Comparison of ENCODE assay signal across 24 cellular contexts in the genomic region with DNA sequence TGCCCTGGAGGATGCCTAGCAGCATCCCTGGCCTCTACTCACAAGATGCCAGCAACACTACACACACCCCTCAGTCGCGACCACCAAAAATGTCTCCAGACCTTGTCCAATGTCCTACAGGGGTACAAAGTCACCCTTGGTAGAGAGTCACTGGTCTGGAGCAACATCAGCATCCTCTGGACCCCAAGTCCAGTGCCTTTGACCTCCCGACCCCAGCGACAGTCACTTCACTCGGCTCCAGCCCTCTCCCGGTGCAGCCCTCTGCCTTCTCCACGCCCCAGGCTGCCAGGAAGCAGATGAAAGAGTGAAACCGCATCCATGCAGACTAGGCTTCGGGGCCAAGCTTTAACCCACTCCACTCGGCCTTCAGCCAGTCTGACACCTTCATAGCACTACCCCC.
"Had no signal": no experiment of that assay in that cellular context is flagged by ENCODE, and none has a peak within 500 bp of the region (broad histone marks: within the 10 kb centered on the region; RNA-seq: fewer than 3 reads in every experiment).

No MANE protein-coding gene starts in this region.

- DNase-seq: activated CD4-positive, alpha-beta memory T cell treated with anti-CD3 and anti-CD28 coated beads for 36 hours; activated CD4-positive, alpha-beta T cell treated with anti-CD3 and anti-CD28 coated beads for 36 hours; activated CD4-positive, alpha-beta T cell treated with anti-CD3 and anti-CD28 coated beads, Interleukin-2, amount 10 ng/mL, durations not matched to agents 24 days and 14 days; activated CD4-positive, CD25-positive, alpha-beta regulatory T cell; activated CD4-positive, CD25-positive, alpha-beta regulatory T cell treated with anti-CD3 and anti-CD28 coated beads, Interleukin-2, amount 50 U/mL, for 72 hours; activated CD8-positive, alpha-beta memory T cell treated with anti-CD3 and anti-CD28 coated beads, Interleukin-2, amount 10 ng/mL, durations not matched to agents 7 days and 5 days; activated CD8-positive, alpha-beta memory T cell treated with anti-CD3 and anti-CD28 coated beads, Interleukin-2, amount 50 U/mL, for 4 hours; activated CD8-positive, alpha-beta T cell treated with anti-CD3 and anti-CD28 coated beads, Interleukin-2, amount 10 ng/mL, durations not matched to agents 7 days and 5 days; activated effector memory CD4-positive, alpha-beta T cell treated with anti-CD3 and anti-CD28 coated beads, Interleukin-2, amount 50 U/mL, for 16 hours; activated naive CD4-positive, alpha-beta T cell treated with anti-CD3 and anti-CD28 coated beads for 36 hours; activated naive CD8-positive, alpha-beta T cell treated with anti-CD3 and anti-CD28 coated beads, Interleukin-2, amount 10 ng/mL, durations not matched to agents 7 days and 5 days; activated T-cell treated with anti-CD3 and anti-CD28 coated beads, Interleukin-2, amount 50 U/mL, for 1 hour; activated T-cell treated with anti-CD3 and anti-CD28 coated beads, Interleukin-2, amount 50 U/mL, for 48 hours; central memory CD4-positive, alpha-beta T cell; cerebellar nuclear complex; colonic mucosa; effector CD8-positive, alpha-beta T cell; foreskin fibroblast; T-helper 2 cell had no signal

- H3K27ac ChIP-seq: ascending aorta, breast epithelium, cardiac muscle cell, colonic mucosa had no signal

- FAIRE-seq: endometrium, frontal cortex had no signal

- H3K27me3 ChIP-seq: ascending aorta, cardiac muscle cell, colonic mucosa had no signal

- H3K4me1 ChIP-seq: ascending aorta, breast epithelium, colonic mucosa had no signal

- H3K36me3 ChIP-seq: ascending aorta, breast epithelium, cardiac muscle cell, colonic mucosa had no signal

- H3K4me3 ChIP-seq: ascending aorta, breast epithelium, cardiac muscle cell, colonic mucosa had no signal

- H3K9me3 ChIP-seq: ascending aorta, breast epithelium, colonic mucosa had no signal
